8 cellular contexts compared by ENCODE assay signal in genomic region chr12:41932470-41932991, GRCh38.
DNase-seq lines count a peak whose midpoint lies in the region; ATAC-seq and TF ChIP-seq lines count a peak whose summit lies in the region.

No MANE protein-coding gene starts in this region.

- TF ChIP-seq POLR2A in gastroesophageal sphincter (IDR thresholded peaks at IDR 0.05): no peak

- H3K27ac ChIP-seq in gastroesophageal sphincter: peak overlapping the region in 3 of 4 donors; percentile 7 to 62 (median 29)

- ATAC-seq in GM21447 (IDR thresholded peaks at IDR 0.05; ENCODE audit: unreplicated experiment) (peak; percentile 52), gastroesophageal sphincter (peak; percentile 86), GM19467 (IDR thresholded peaks at IDR 0.05; ENCODE audit: unreplicated experiment) (no peak)

- peaks cover 0 to 8% (median 0%) of the 10 kb centered on the region in 3 donors for H3K4me1 ChIP-seq in gastroesophageal sphincter

- TF ChIP-seq CTCF in gastroesophageal sphincter (IDR thresholded peaks at IDR 0.05) (peak in 1 of 4 experiments; percentile 20), nephron (IDR thresholded peaks at IDR 0.05; ENCODE audit: unreplicated experiment in 3 of 3) (peak in 1 of 3 experiments; percentile 7)

- no peaks in the 10 kb centered on the region for H3K9me3 Mint-ChIP-seq in activated CD4-positive, alpha-beta memory T cell treated with anti-CD3 and anti-CD28 coated beads, Interleukin-2, amount 10 ng/mL, durations not matched to agents 7 days and 5 days
- H3K9me3 Mint-ChIP-seq in nephron: no peaks in the 10 kb centered on the region

- CTCF ChIA-PET in activated CD4-positive, alpha-beta memory T cell treated with anti-CD3 and anti-CD28 coated beads, Interleukin-2, amount 10 ng/mL, durations not matched to agents 7 days and 5 days (lab: Charles Lee): interaction anchor here (0.7 kb wide), 1 partner anchor 1076 kb away, joined by 4 read pairs; no protein-coding TSS in a partner anchor

- POLR2A ChIA-PET in activated CD4-positive, alpha-beta memory T cell treated with anti-CD3 and anti-CD28 coated beads, Interleukin-2, amount 10 ng/mL, durations not matched to agents 7 days and 5 days (lab: Charles Lee): no interaction called here

- H3K27me3 ChIP-seq in gastroesophageal sphincter: no peaks in the 10 kb centered on the region

- TF ChIP-seq EP300 in gastroesophageal sphincter (IDR thresholded peaks at IDR 0.05): no peak

- H3K36me3 Mint-ChIP-seq in activated CD4-positive, alpha-beta memory T cell treated with anti-CD3 and anti-CD28 coated beads, Interleukin-2, amount 10 ng/mL, durations not matched to agents 7 days and 5 days (ENCODE audit: low read depth): no peaks in the 10 kb centered on the region
- no peaks in the 10 kb centered on the region for H3K36me3 Mint-ChIP-seq in nephron (ENCODE audit: low read depth)

- 2% methylated on average over 21 of the region's 35 CpGs; no CpG with 5 or more reads in 1 of the 2 donors for WGBS in gastroesophageal sphincter (ENCODE audit: low coverage in 1 of 2), 2 donors

- H3K9me3 ChIP-seq in gastroesophageal sphincter: no peaks in the 10 kb centered on the region

- H3K4me3 ChIP-seq in gastroesophageal sphincter: peak overlapping the region; percentile 39 to 48

- peaks cover 36% of the 10 kb centered on the region for H3K27me3 Mint-ChIP-seq in activated CD4-positive, alpha-beta memory T cell treated with anti-CD3 and anti-CD28 coated beads, Interleukin-2, amount 10 ng/mL, durations not matched to agents 7 days and 5 days
- no peaks in the 10 kb centered on the region for H3K27me3 Mint-ChIP-seq in nephron (ENCODE audit: low read depth)

- no peak overlapping the region for H3K27ac Mint-ChIP-seq in activated CD4-positive, alpha-beta memory T cell treated with anti-CD3 and anti-CD28 coated beads, Interleukin-2, amount 10 ng/mL, durations not matched to agents 7 days and 5 days
- H3K27ac Mint-ChIP-seq in nephron: peak overlapping the region; percentile 61 to 82 (median 77)

- H3K36me3 ChIP-seq in gastroesophageal sphincter: no peaks in the 10 kb centered on the region

- DNase-seq in CMK (ENCODE audit: low read depth) (peak; percentile 8), NCI-H2029 (lab: John Stamatoyannopoulos, UW) (peak; percentile 95)
- no peak for DNase-seq in activated CD4-positive, alpha-beta memory T cell treated with anti-CD3 and anti-CD28 coated beads, Interleukin-2, amount 10 ng/mL, durations not matched to agents 7 days and 5 days
- no peak for DNase-seq in activated CD4-positive, CD25-positive, alpha-beta regulatory T cell (lab: John Stamatoyannopoulos, UW)

- peaks cover 8% of the 10 kb centered on the region for H3K4me1 Mint-ChIP-seq in activated CD4-positive, alpha-beta memory T cell treated with anti-CD3 and anti-CD28 coated beads, Interleukin-2, amount 10 ng/mL, durations not matched to agents 7 days and 5 days
- H3K4me1 Mint-ChIP-seq in nephron: peaks cover 14% of the 10 kb centered on the region

- H3K4me3 Mint-ChIP-seq in activated CD4-positive, alpha-beta memory T cell treated with anti-CD3 and anti-CD28 coated beads, Interleukin-2, amount 10 ng/mL, durations not matched to agents 7 days and 5 days: peak overlapping the region; percentile 37
- H3K4me3 Mint-ChIP-seq in nephron: peak overlapping the region; percentile 78 to 89 (median 85)

Comparison
In these comparisons a context has a peak if more than half of its experiments do, and no peak if none do; other contexts are left out.
1. DNase-seq: peak in CMK (single experiment) and NCI-H2029 (single experiment); none in activated CD4-positive, alpha-beta memory T cell treated with anti-CD3 and anti-CD28 coated beads, Interleukin-2, amount 10 ng/mL, durations not matched to agents 7 days and 5 days (single experiment) and activated CD4-positive, CD25-positive, alpha-beta regulatory T cell (0 of 4).